Comparison of ENCODE assay signal across 11 cellular contexts in genomic region chr1:203322480-203323179, GRCh38. TPM values are rescaled to one million over a fixed set of nuclear protein-coding genes. Genes with fewer than 3 reads are reported as not detected.
DNase-seq lines count a peak whose midpoint lies in the region; TF ChIP-seq lines count a peak whose summit lies in the region.
"Had no signal": no experiment of that assay in that cellular context is flagged by ENCODE, and none has a peak within 500 bp of the region (broad histone marks: within the 10 kb centered on the region; RNA-seq: fewer than 3 reads in every experiment).

No MANE protein-coding gene starts in this region.

- no peak for TF ChIP-seq POLR2A in esophagus squamous epithelium (IDR thresholded peaks at IDR 0.05)

- peaks cover 52 to 76% (median 59%) of the 10 kb centered on the region in 3 donors for H3K4me1 ChIP-seq in esophagus squamous epithelium

- H3K36me3 Mint-ChIP-seq in progenitor cell of endocrine pancreas (ENCODE audit: insufficient read depth) (no peaks in the 10 kb centered on the region), osteocyte (ENCODE audit: unreplicated experiment) (no peaks in the 10 kb centered on the region)

- peaks cover 65% of the 10 kb centered on the region for H3K4me1 Mint-ChIP-seq in progenitor cell of endocrine pancreas (ENCODE audit: low read depth)
- peaks cover 21% of the 10 kb centered on the region for H3K4me1 Mint-ChIP-seq in osteocyte (ENCODE audit: unreplicated experiment)

- H3K36me3 ChIP-seq in esophagus squamous epithelium: no peaks in the 10 kb centered on the region

- H3K27me3 ChIP-seq in esophagus squamous epithelium: no peaks in the 10 kb centered on the region

- H3K9me3 ChIP-seq in esophagus squamous epithelium: no peaks in the 10 kb centered on the region

- H3K9me3 Mint-ChIP-seq in progenitor cell of endocrine pancreas (ENCODE audit: low read depth) (no peaks in the 10 kb centered on the region), osteocyte (ENCODE audit: unreplicated experiment) (no peaks in the 10 kb centered on the region)

- no peak overlapping the region for H3K4me3 ChIP-seq in esophagus squamous epithelium
- no peak overlapping the region for H3K4me3 ChIP-seq in foreskin fibroblast (ENCODE audit: low read depth in 1 of 2, low read length in 2 of 2)

- no peak for TF ChIP-seq CTCF in esophagus squamous epithelium (IDR thresholded peaks at IDR 0.05)
- TF ChIP-seq CTCF in progenitor cell of endocrine pancreas (IDR thresholded peaks at IDR 0.05; ENCODE audit: unreplicated experiment): no peak
- TF ChIP-seq CTCF in osteocyte (IDR thresholded peaks at IDR 0.05): no peak
- TF ChIP-seq CTCF in foreskin fibroblast (IDR thresholded peaks at IDR 0.05; ENCODE audit: low read depth, low read length): no peak

- H3K4me3 Mint-ChIP-seq in progenitor cell of endocrine pancreas (ENCODE audit: low read depth) (no peak overlapping the region), osteocyte (ENCODE audit: unreplicated experiment) (no peak overlapping the region)

- H3K27ac Mint-ChIP-seq in progenitor cell of endocrine pancreas: peak overlapping the region; percentile 2
- H3K27ac Mint-ChIP-seq in osteocyte (ENCODE audit: unreplicated experiment): no peak overlapping the region

- intact Hi-C loops in esophagus squamous epithelium (cut with DNase I): no loop called here

- H3K27me3 Mint-ChIP-seq in progenitor cell of endocrine pancreas (no peaks in the 10 kb centered on the region), osteocyte (ENCODE audit: unreplicated experiment) (peaks cover 64% of the 10 kb centered on the region)

- peak; percentile 60 for DNase-seq in DMS153 (lab: John Stamatoyannopoulos, UW)
- peak; percentile 62 for DNase-seq in NCI-H748 (lab: John Stamatoyannopoulos, UW; ENCODE audit: unreplicated experiment)
- no peak for DNase-seq in esophagus squamous epithelium (lab: John Stamatoyannopoulos, UW)
- no peak for DNase-seq in progenitor cell of endocrine pancreas (ENCODE audit: low spot score, unreplicated experiment)
- no peak for DNase-seq in NK-92 (lab: John Stamatoyannopoulos, UW; ENCODE audit: unreplicated experiment)
- no peak for DNase-seq in osteocyte (ENCODE audit: extremely low spot score, unreplicated experiment)
- DNase-seq in stimulated activated CD4-positive, alpha-beta T cell treated with anti-CD3 and anti-CD28 coated beads, Interleukin-4, amount 100 ng/mL, for 1 hour: no peak
- DNase-seq in foreskin fibroblast: no peak
- DNase-seq: effector CD8-positive, alpha-beta T cell; NCI-H1436 had no signal

- peak overlapping the region in 3 of 4 donors; percentile 85 to 96 (median 91) for H3K27ac ChIP-seq in esophagus squamous epithelium

RNA-seq across cellular contexts. Expression of gene BTG2, which starts 17.3 kb away (rescaled TPM):
- total RNA-seq in esophagus squamous epithelium (10 to 100 TPM; 29.7 to 46.2 (median 41.3) TPM), progenitor cell of endocrine pancreas (103 and 110 TPM in 2 replicates), osteocyte (31.2 and 33.7 TPM in 2 replicates)

RNA-seq across cellular contexts. Expression of gene FMOD, which starts 28.3 kb away (rescaled TPM):
- 10 to 100 TPM in 2 of 4 donors, 1 to 10 TPM in 2; 4.3 to 29.9 (median 9.9) TPM for total RNA-seq in esophagus squamous epithelium
- 2.5 and 3.1 TPM in 2 replicates for total RNA-seq in progenitor cell of endocrine pancreas
- not detected in 2 replicates for total RNA-seq in osteocyte
- total RNA-seq: mononuclear cell had no signal

Comparison
In these comparisons a context has a peak if more than half of its experiments do, and no peak if none do; other contexts are left out.
1. DNase-seq: peak in DMS153 (single experiment) and NCI-H748 (single experiment); none in esophagus squamous epithelium (single experiment), progenitor cell of endocrine pancreas (single experiment), NK-92 (single experiment), osteocyte (single experiment), stimulated activated CD4-positive, alpha-beta T cell treated with anti-CD3 and anti-CD28 coated beads, Interleukin-4, amount 100 ng/mL, for 1 hour (single experiment) and foreskin fibroblast (0 of 2).